ENCODE assay signal across 20 cellular contexts in the genomic region with DNA sequence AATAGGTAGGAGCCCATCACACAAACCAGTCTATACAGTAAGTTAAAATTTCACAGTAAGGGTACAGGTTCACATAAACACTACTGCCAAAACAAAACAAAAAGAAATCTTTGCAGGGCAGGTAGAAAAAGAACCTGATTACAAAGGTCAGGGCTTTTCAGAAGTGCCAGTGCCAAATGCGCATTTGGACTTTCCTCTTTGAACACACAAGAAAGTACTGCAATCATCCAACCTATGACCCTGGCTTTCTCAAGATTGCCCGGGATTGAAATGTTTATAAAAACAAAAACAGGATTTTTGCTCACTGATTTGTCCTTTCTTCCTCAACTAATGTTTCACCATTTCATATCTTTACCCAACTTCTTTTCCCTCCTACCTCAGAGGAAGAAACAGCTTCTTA. TPM values are rescaled to one million over a fixed set of nuclear protein-coding genes. Genes with fewer than 3 reads are reported as not detected.
DNase-seq lines count a peak whose midpoint lies in the region; ATAC-seq, FAIRE-seq and TF ChIP-seq lines count a peak whose summit lies in the region.
"Had no signal": no experiment of that assay in that cellular context is flagged by ENCODE, and none has a peak within 500 bp of the region (broad histone marks: within the 10 kb centered on the region; RNA-seq: fewer than 3 reads in every experiment).

No MANE protein-coding gene starts in this region.

- H3K27me3 Mint-ChIP-seq in T-helper 1 cell treated with Interleukin-12 subunit alpha and Interleukin-12 subunit beta and Interleukin-4 antibody, amounts not matched to agents 30 μg/mL and 1 μg/mL, for 36 hours (ENCODE audit: low read depth) = no peaks in the 10 kb centered on the region
- H3K27me3 Mint-ChIP-seq in astrocyte (ENCODE audit: low read depth, unreplicated experiment) = no peaks in the 10 kb centered on the region

- H3K9me3 ChIP-seq in DOHH2 (ENCODE audit: control insufficient read depth, insufficient read depth, low read length) = no peaks in the 10 kb centered on the region
- H3K9me3 ChIP-seq in astrocyte (ENCODE audit: insufficient read depth, low read depth, low read length) = no peaks in the 10 kb centered on the region
- H3K9me3 ChIP-seq: lower lobe of right lung, thyroid gland had no signal

- H3K27me3 ChIP-seq in DOHH2 (ENCODE audit: control insufficient read depth, low read length) = no peaks in the 10 kb centered on the region
- H3K27me3 ChIP-seq in astrocyte (ENCODE audit: insufficient read depth, low read length) = no peaks in the 10 kb centered on the region
- H3K27me3 ChIP-seq: thyroid gland had no signal

- H3F3A ChIP-seq in DOHH2 (ENCODE audit: control insufficient read depth, insufficient read depth) = peaks cover 45% of the 10 kb centered on the region

- H3K9me3 Mint-ChIP-seq in T-helper 1 cell treated with Interleukin-12 subunit alpha and Interleukin-12 subunit beta and Interleukin-4 antibody, amounts not matched to agents 30 μg/mL and 1 μg/mL, for 36 hours = no peaks in the 10 kb centered on the region
- H3K9me3 Mint-ChIP-seq in astrocyte (ENCODE audit: unreplicated experiment) = no peaks in the 10 kb centered on the region
- H3K9me3 Mint-ChIP-seq: neural crest cell had no signal

- H3K4me1 ChIP-seq in DOHH2 (ENCODE audit: control insufficient read depth, low read length) (peaks cover 85% of the 10 kb centered on the region), astrocyte (ENCODE audit: insufficient read depth, low read length) (peaks cover 31% of the 10 kb centered on the region)

- no peak overlapping the region for H3K9ac ChIP-seq in astrocyte (ENCODE audit: low read length)

- peak overlapping the region; percentile 1 for H3K27ac Mint-ChIP-seq in T-helper 1 cell treated with Interleukin-12 subunit alpha and Interleukin-12 subunit beta and Interleukin-4 antibody, amounts not matched to agents 30 μg/mL and 1 μg/mL, for 36 hours
- H3K27ac Mint-ChIP-seq in astrocyte (ENCODE audit: unreplicated experiment) = peak overlapping the region; percentile 17
- H3K27ac Mint-ChIP-seq: CD14-positive monocyte had no signal

- H4K20me1 ChIP-seq in DOHH2 (ENCODE audit: control insufficient read depth, insufficient read depth, low read depth, low read length) (no peaks in the 10 kb centered on the region), astrocyte (ENCODE audit: insufficient read depth, low read length) (no peaks in the 10 kb centered on the region)

- H3K4me3 ChIP-seq in DOHH2 (ENCODE audit: low read length) (no peak overlapping the region), astrocyte (ENCODE audit: insufficient read depth, low read depth, low read length) (no peak overlapping the region)
- H3K4me3 ChIP-seq: lower lobe of right lung, thyroid gland had no signal

- H3K4me1 Mint-ChIP-seq in T-helper 1 cell treated with Interleukin-12 subunit alpha and Interleukin-12 subunit beta and Interleukin-4 antibody, amounts not matched to agents 30 μg/mL and 1 μg/mL, for 36 hours (ENCODE audit: low read depth) = peaks cover 46% of the 10 kb centered on the region
- H3K4me1 Mint-ChIP-seq in astrocyte (ENCODE audit: low read depth, unreplicated experiment) = peaks cover 47% of the 10 kb centered on the region

- H3K36me3 ChIP-seq in DOHH2 (ENCODE audit: control insufficient read depth, low read length) (peaks cover 21% of the 10 kb centered on the region), astrocyte (ENCODE audit: insufficient read depth, low read length) (peaks cover 5% of the 10 kb centered on the region)
- H3K36me3 ChIP-seq: thyroid gland had no signal

- peaks cover 36% of the 10 kb centered on the region for H3K79me2 ChIP-seq in DOHH2 (ENCODE audit: control insufficient read depth, low read length)
- peaks cover 57% of the 10 kb centered on the region for H3K79me2 ChIP-seq in astrocyte (ENCODE audit: insufficient read depth, low read length)

- H3K27ac ChIP-seq in DOHH2 (ENCODE audit: low read depth, low read length) = peak overlapping the region; percentile 4; the same call in 1 of the 2 replicates
- no peak overlapping the region for H3K27ac ChIP-seq in astrocyte (ENCODE audit: low read depth, low read length)
- H3K27ac ChIP-seq: 22Rv1 had no signal

- H3K4me2 ChIP-seq in DOHH2 (ENCODE audit: low read length) (peak overlapping the region; percentile 10), astrocyte (ENCODE audit: low read length) (peak overlapping the region; percentile 10)

- DNase-seq in T-helper 1 cell (no peak), astrocyte (ENCODE audit: low read depth) (no peak), mucosa of gallbladder (ENCODE audit: low spot score) (peak; percentile 59), NCI-H1417 (lab: John Stamatoyannopoulos, UW) (no peak), dedifferentiated amniotic fluid mesenchymal stem cell (ENCODE audit: extremely low spot score) (no peak)
- DNase-seq: activated CD4-positive, alpha-beta T cell treated with anti-CD3 and anti-CD28 coated beads for 4 hours; effector CD4-positive, alpha-beta T cell; GOT3; lower lobe of right lung; NCI-H1417 treated with DMSO at 0.1 percent for 48 hours; NCI-H345; SIG-M5; stimulated activated CD4-positive, alpha-beta T cell treated with anti-CD3 and anti-CD28 coated beads, Interleukin-2, amount 100 ng/mL, for 24 hours; thyroid gland had no signal

- no peak for TF ChIP-seq CTCF in DOHH2 (IDR thresholded peaks at IDR 0.05; ENCODE audit: low read depth, low read length, poor library complexity, severe bottlenecking)
- no peak for TF ChIP-seq CTCF in astrocyte (IDR thresholded peaks at IDR 0.05; ENCODE audit: insufficient read depth, low read depth, low read length)

- no peaks in the 10 kb centered on the region for H3K9me2 ChIP-seq in DOHH2 (replicated peaks; ENCODE audit: control insufficient read depth, low read length)

- ATAC-seq in GM18868 (IDR thresholded peaks at IDR 0.05; ENCODE audit: unreplicated experiment) = no peak
- ATAC-seq: lower lobe of right lung had no signal

- H3K36me3 Mint-ChIP-seq in T-helper 1 cell treated with Interleukin-12 subunit alpha and Interleukin-12 subunit beta and Interleukin-4 antibody, amounts not matched to agents 30 μg/mL and 1 μg/mL, for 36 hours (ENCODE audit: low read depth) = peaks cover 59% of the 10 kb centered on the region
- peaks cover 6% of the 10 kb centered on the region for H3K36me3 Mint-ChIP-seq in astrocyte (ENCODE audit: low read depth, unreplicated experiment)

- no peak overlapping the region for H2AFZ ChIP-seq in astrocyte (ENCODE audit: low read depth, low read length)

- FAIRE-seq in astrocyte (lab: Jason Lieb, UNC) = no peak

- no peak overlapping the region for H3K4me3 Mint-ChIP-seq in T-helper 1 cell treated with Interleukin-12 subunit alpha and Interleukin-12 subunit beta and Interleukin-4 antibody, amounts not matched to agents 30 μg/mL and 1 μg/mL, for 36 hours
- H3K4me3 Mint-ChIP-seq in astrocyte (ENCODE audit: unreplicated experiment) = no peak overlapping the region
- H3K4me3 Mint-ChIP-seq: CD14-positive monocyte, neural crest cell had no signal

RNA-seq across cellular contexts. Expression of a gene that starts 47.4 kb away (rescaled TPM):
- total RNA-seq in astrocyte = 45.9 and 48.0 TPM in 2 replicates
- total RNA-seq in mucosa of gallbladder = 33.6 TPM
